Comparison of ENCODE assay signal across 8 cellular contexts in genomic region chr7:127252736-127253288, GRCh38. TPM values are rescaled to one million over a fixed set of nuclear protein-coding genes. Genes with fewer than 3 reads are reported as not detected.
DNase-seq lines count a peak whose midpoint lies in the region; ATAC-seq and TF ChIP-seq lines count a peak whose summit lies in the region.

Gene GRM8, minus strand, starts transcription at chr7:127252941.

- peak within 1 kb of the TSS; percentile 80 for H3K4me3 Mint-ChIP-seq in activated naive CD4-positive, alpha-beta T cell treated with anti-CD3 and anti-CD28 coated beads, Interleukin-2, amount 10 ng/mL, durations not matched to agents 7 days and 5 days
- H3K4me3 Mint-ChIP-seq in glutamatergic neuron (ENCODE audit: unreplicated experiment), result peak within 1 kb of the TSS; percentile 94

- no peak within 1 kb of the TSS for H3K27ac Mint-ChIP-seq in activated naive CD4-positive, alpha-beta T cell treated with anti-CD3 and anti-CD28 coated beads, Interleukin-2, amount 10 ng/mL, durations not matched to agents 7 days and 5 days
- no peak within 1 kb of the TSS for H3K27ac Mint-ChIP-seq in glutamatergic neuron (ENCODE audit: unreplicated experiment)

- no peak for ATAC-seq in GM21619 (IDR thresholded peaks at IDR 0.05; ENCODE audit: unreplicated experiment)

- no peaks in the 10 kb centered on the region for H3K9me3 Mint-ChIP-seq in activated naive CD4-positive, alpha-beta T cell treated with anti-CD3 and anti-CD28 coated beads, Interleukin-2, amount 10 ng/mL, durations not matched to agents 7 days and 5 days
- H3K9me3 Mint-ChIP-seq in glutamatergic neuron (ENCODE audit: unreplicated experiment), result peaks cover 2% of the 10 kb centered on the region

- DNase-seq in DMS53 (lab: John Stamatoyannopoulos, UW) (peak; percentile 84), H7 (peak; percentile 93), NCI-H2227 treated with DMSO at 0.1 percent for 48 hours (lab: John Stamatoyannopoulos, UW) (peak; percentile 80), glutamatergic neuron (peak; percentile 78), nucleus accumbens (lab: John Stamatoyannopoulos, UW) (peak in 33 of 56 donors; percentile 12 to 71 (median 43)), amniotic stem cell (lab: John Stamatoyannopoulos, UW) (no peak)
- DNase-seq in activated naive CD4-positive, alpha-beta T cell treated with anti-CD3 and anti-CD28 coated beads, Interleukin-2, amount 10 ng/mL, durations not matched to agents 7 days and 5 days, result peak; percentile 29

- peaks cover 72% of the 10 kb centered on the region for H3K27me3 ChIP-seq in H7 (ENCODE audit: control insufficient read depth, insufficient read depth, low read length)

- no peaks in the 10 kb centered on the region for H3K36me3 ChIP-seq in H7 (replicated peaks; ENCODE audit: control insufficient read depth, insufficient read depth, low read length)

- H3K4me1 Mint-ChIP-seq in activated naive CD4-positive, alpha-beta T cell treated with anti-CD3 and anti-CD28 coated beads, Interleukin-2, amount 10 ng/mL, durations not matched to agents 7 days and 5 days, result peaks cover 11% of the 10 kb centered on the region
- peaks cover 9% of the 10 kb centered on the region for H3K4me1 Mint-ChIP-seq in glutamatergic neuron (ENCODE audit: low read depth, unreplicated experiment)

- H3K27me3 Mint-ChIP-seq in activated naive CD4-positive, alpha-beta T cell treated with anti-CD3 and anti-CD28 coated beads, Interleukin-2, amount 10 ng/mL, durations not matched to agents 7 days and 5 days, result peaks cover 90% of the 10 kb centered on the region
- H3K27me3 Mint-ChIP-seq in glutamatergic neuron (ENCODE audit: unreplicated experiment), result peaks cover 14% of the 10 kb centered on the region

- H3K36me3 Mint-ChIP-seq in activated naive CD4-positive, alpha-beta T cell treated with anti-CD3 and anti-CD28 coated beads, Interleukin-2, amount 10 ng/mL, durations not matched to agents 7 days and 5 days, result no peaks in the 10 kb centered on the region
- peaks cover 4% of the 10 kb centered on the region for H3K36me3 Mint-ChIP-seq in glutamatergic neuron (ENCODE audit: unreplicated experiment)

- H3K4me3 ChIP-seq in H7 (ENCODE audit: insufficient read depth, low read depth, low read length), result peak within 1 kb of the TSS; percentile 81

- TF ChIP-seq CTCF in glutamatergic neuron (IDR thresholded peaks at IDR 0.05; ENCODE audit: partially characterized antibody, unreplicated experiment), result no peak

- CTCF ChIA-PET in activated naive CD4-positive, alpha-beta T cell treated with anti-CD3 and anti-CD28 coated beads, Interleukin-2, amount 10 ng/mL, durations not matched to agents 7 days and 5 days (lab: Charles Lee), result interaction anchor here (0.7 to 1.2 kb wide), 2 partner anchors 194 to 447 kb away, joined by 3 to 5 read pairs; no protein-coding TSS in a partner anchor

RNA-seq across cellular contexts. Expression of gene GRM8, which starts in this region (rescaled TPM):
- total RNA-seq in H7 (2014; rRNA removed; shearing (Covaris generic)), result 1.1 and 2.1 TPM in 2 replicates
- 7.8 TPM for total RNA-seq in glutamatergic neuron (ENCODE audit: unreplicated experiment)
